ENCODE assay signal across 1 cellular context in genomic region chr16:11093578-11094074, GRCh38.
TF ChIP-seq lines count a peak whose summit lies in the region.

No MANE protein-coding gene starts in this region.

TF ChIP-seq in HCT116, 20 proteins besides CTCF, POLR2A, EP300 and RAD21 (continued from another document):
- no peak for TF ChIP-seq REST (IDR thresholded peaks at IDR 0.05; ENCODE audit: low read depth)
- no peak for TF ChIP-seq POLR2AphosphoS5 (IDR thresholded peaks at IDR 0.05; ENCODE audit: low read depth, low read length)
- no peak for TF ChIP-seq SP1 (IDR thresholded peaks at IDR 0.05; ENCODE audit: low read depth)
- no peak for TF ChIP-seq JUND (IDR thresholded peaks at IDR 0.05)
- no peak for TF ChIP-seq ELF1 (IDR thresholded peaks at IDR 0.05; ENCODE audit: borderline replicate concordance, low read depth)
- no peak for TF ChIP-seq ZBTB33 (IDR thresholded peaks at IDR 0.05; ENCODE audit: extremely low read depth, insufficient replicate concordance, low read length)
- TF ChIP-seq EZH2phosphoT487 (IDR thresholded peaks at IDR 0.05; ENCODE audit: borderline replicate concordance): no peak
- no peak for TF ChIP-seq ZNF274 (IDR thresholded peaks at IDR 0.05; ENCODE audit: low read depth, low read length)
- no peak for TF ChIP-seq EGR1 (IDR thresholded peaks at IDR 0.05; ENCODE audit: low read depth)
- no peak for TF ChIP-seq ZFX (IDR thresholded peaks at IDR 0.05)
- TF ChIP-seq EZH2 (IDR thresholded peaks at IDR 0.05): no peak
- TF ChIP-seq YY1 (IDR thresholded peaks at IDR 0.05; ENCODE audit: extremely low read depth, insufficient replicate concordance, low read depth, low read length): no peak
